ENCODE assay signal across 1 cellular context in genomic region chr19:4539697-4540581, GRCh38.
TF ChIP-seq lines count a peak whose summit lies in the region.

LRG1 (minus strand) TSS chr19:4540036; CDS start chr19:4540013, 23 bp downstream.

TF ChIP-seq in HCT116, 20 proteins besides CTCF, POLR2A, EP300 and RAD21 (continued from another document):
- TF ChIP-seq ZBTB33 (IDR thresholded peaks at IDR 0.05; ENCODE audit: extremely low read depth, insufficient replicate concordance, low read length) (no peak), SIN3A (IDR thresholded peaks at IDR 0.05; ENCODE audit: low read depth) (no peak), JUND (IDR thresholded peaks at IDR 0.05) (no peak), FOSL1 (IDR thresholded peaks at IDR 0.05; ENCODE audit: low read depth) (no peak), SP1 (IDR thresholded peaks at IDR 0.05; ENCODE audit: low read depth) (no peak)
